ENCODE assay signal across 8 cellular contexts in the genomic region with DNA sequence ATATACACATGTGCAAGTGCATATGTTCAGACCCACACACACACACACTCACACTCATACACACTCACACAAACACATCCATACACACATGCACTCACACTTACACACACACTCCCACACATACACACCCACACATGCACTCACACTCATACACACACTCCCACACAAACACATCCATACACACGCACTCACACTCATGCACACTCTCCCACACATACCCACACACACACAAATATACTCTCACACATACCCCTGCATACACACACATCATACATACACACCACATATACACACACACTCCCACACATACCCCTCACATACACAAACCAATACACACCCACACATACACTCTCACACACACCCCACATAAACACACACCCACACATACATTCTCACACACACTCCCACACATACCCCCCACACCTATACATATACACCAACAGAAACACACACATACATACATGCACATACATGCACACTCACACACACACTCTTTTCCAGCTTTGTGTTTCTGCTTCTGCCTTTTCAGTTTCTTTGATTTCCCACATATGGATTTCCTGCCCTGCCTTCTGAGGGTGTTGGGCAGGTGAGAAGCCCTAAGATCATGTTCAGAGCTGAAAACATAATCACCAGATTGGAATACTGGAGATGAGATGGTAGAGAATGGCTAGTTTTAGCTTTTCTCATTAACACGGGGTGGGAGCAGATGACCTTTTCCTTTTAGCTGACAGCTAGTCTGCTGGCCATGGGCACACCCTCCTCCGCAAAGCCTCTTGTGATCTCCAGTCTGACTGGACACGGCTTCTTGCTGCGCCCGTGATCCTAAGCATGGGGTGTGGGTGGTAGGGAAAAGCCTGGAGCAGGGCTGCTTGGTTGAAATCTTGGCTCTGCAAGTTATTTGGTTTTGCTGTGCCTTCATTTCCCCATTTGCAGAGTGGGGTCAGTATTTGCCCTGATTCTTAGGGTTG.
DNase-seq lines count a peak whose midpoint lies in the region; ATAC-seq and TF ChIP-seq lines count a peak whose summit lies in the region.

No MANE protein-coding gene starts in this region.

- POLR2A ChIA-PET in activated CD4-positive, alpha-beta T cell treated with anti-CD3 and anti-CD28 coated beads for 36 hours (lab: Charles Lee) = interaction anchor here (0.5 to 1.6 kb wide), 4 partner anchors 10 to 264 kb away, joined by 4 to 6 read pairs (median 4); no protein-coding TSS in a partner anchor
- POLR2A ChIA-PET in T-cell (lab: Charles Lee) = no interaction called here

- H3K4me1 ChIP-seq in left ventricle myocardium inferior = peaks cover 74% of the 10 kb centered on the region

- no peaks in the 10 kb centered on the region for H3K9me3 Mint-ChIP-seq in activated CD4-positive, alpha-beta T cell treated with anti-CD3 and anti-CD28 coated beads for 36 hours (ENCODE audit: low read depth)
- no peaks in the 10 kb centered on the region for H3K9me3 Mint-ChIP-seq in T-cell

- peak overlapping the region; percentile 41 for H3K4me3 Mint-ChIP-seq in activated CD4-positive, alpha-beta T cell treated with anti-CD3 and anti-CD28 coated beads for 36 hours
- H3K4me3 Mint-ChIP-seq in T-cell = peak overlapping the region; percentile 17 to 59 (median 34)

- peak overlapping the region; percentile 93 for H3K27ac Mint-ChIP-seq in activated CD4-positive, alpha-beta T cell treated with anti-CD3 and anti-CD28 coated beads for 36 hours
- H3K27ac Mint-ChIP-seq in T-cell = peak overlapping the region; percentile 74 to 81

- no peaks in the 10 kb centered on the region for H3K36me3 Mint-ChIP-seq in activated CD4-positive, alpha-beta T cell treated with anti-CD3 and anti-CD28 coated beads for 36 hours (ENCODE audit: low read depth)
- no peaks in the 10 kb centered on the region for H3K36me3 Mint-ChIP-seq in T-cell

- H3K27me3 Mint-ChIP-seq in activated CD4-positive, alpha-beta T cell treated with anti-CD3 and anti-CD28 coated beads for 36 hours = no peaks in the 10 kb centered on the region
- no peaks in the 10 kb centered on the region for H3K27me3 Mint-ChIP-seq in T-cell

- no peaks in the 10 kb centered on the region for H3K9me3 ChIP-seq in left ventricle myocardium inferior (replicated peaks)

- intact Hi-C loops in activated CD4-positive, alpha-beta T cell treated with anti-CD3 and anti-CD28 coated beads for 36 hours (cut with DNase I, micrococcal nuclease) = loop anchor here (1.0 to 5.0 kb wide), 10 partner anchors 16 to 453 kb away; partner anchors contain the start of genes CHST11 (in 2 of the 2) and TXNRD1 (in 1 of the 2)
- intact Hi-C loops in left ventricle myocardium inferior (cut with micrococcal nuclease) = no loop called here

- peak overlapping the region; percentile 89 for H3K27ac ChIP-seq in left ventricle myocardium inferior (replicated peaks)
- H3K27ac ChIP-seq in temporal lobe (ENCODE audit: low read depth, low read length) = peak overlapping the region; percentile 97

- peaks cover 60% of the 10 kb centered on the region for H3K4me1 Mint-ChIP-seq in activated CD4-positive, alpha-beta T cell treated with anti-CD3 and anti-CD28 coated beads for 36 hours
- H3K4me1 Mint-ChIP-seq in T-cell = peaks cover 32 to 71% (median 66%) of the 10 kb centered on the region in 3 donors

- no peak for TF ChIP-seq CTCF in left ventricle myocardium inferior (IDR thresholded peaks at IDR 0.05; ENCODE audit: borderline replicate concordance)

- H3K4me3 ChIP-seq in left ventricle myocardium inferior = no peak overlapping the region

- ATAC-seq in activated CD4-positive, alpha-beta T cell treated with anti-CD3 and anti-CD28 coated beads for 36 hours = peak; percentile 2
- ATAC-seq in T-cell (replicated peaks in 1 of 4) = peak in 1 of 4 experiments; percentile 4
- ATAC-seq in esophagus mucosa = no peak

- no peaks in the 10 kb centered on the region for H3K27me3 ChIP-seq in left ventricle myocardium inferior (ENCODE audit: low read depth)

- no peaks in the 10 kb centered on the region for H3K36me3 ChIP-seq in left ventricle myocardium inferior

- peak; percentile 24 for DNase-seq in activated CD4-positive, alpha-beta T cell treated with anti-CD3 and anti-CD28 coated beads for 36 hours
- DNase-seq in activated CD4-positive, alpha-beta T cell treated with anti-CD3 and anti-CD28 coated beads, Interleukin-2, amount 50 U/mL, for 1 hour = no peak
- DNase-seq in T-cell (no peak), left ventricle myocardium inferior (no peak), hippocampal formation (lab: John Stamatoyannopoulos, UW) (no peak), SIG-M5 treated with dmso at 0.1 percent for 504 hours (lab: John Stamatoyannopoulos, UW; ENCODE audit: unreplicated experiment) (no peak)

- CTCF ChIA-PET in activated CD4-positive, alpha-beta T cell treated with anti-CD3 and anti-CD28 coated beads for 36 hours (lab: Charles Lee) = interaction anchor here (0.6 to 1.1 kb wide), 2 partner anchors 68 to 203 kb away, joined by 3 to 4 read pairs; no protein-coding TSS in a partner anchor
- CTCF ChIA-PET in T-cell (lab: Charles Lee) = no interaction called here
